Comparison of ENCODE assay signal across 1 cellular context in the genomic region with DNA sequence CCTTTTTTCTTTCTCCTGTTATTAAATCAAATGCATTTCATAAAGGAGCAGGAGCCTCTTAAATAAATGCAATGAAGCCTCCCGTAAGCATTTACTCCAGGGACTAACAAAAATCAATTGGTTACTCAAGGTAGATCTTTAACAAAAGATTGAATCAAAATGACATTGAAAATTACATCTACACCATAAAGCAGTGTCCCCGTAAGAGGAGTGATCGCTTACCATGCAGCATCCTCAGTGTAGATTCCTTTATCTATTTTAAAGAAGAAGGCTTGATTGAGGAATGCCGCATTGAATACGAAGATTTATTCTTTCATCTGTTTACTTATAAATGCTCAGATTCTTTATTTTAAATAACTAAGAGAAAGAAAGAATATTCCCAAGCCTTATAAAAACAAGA.
TF ChIP-seq lines count a peak whose summit lies in the region.

No MANE protein-coding gene starts in this region.

TF ChIP-seq in WTC11, 78 proteins besides CTCF, POLR2A, EP300 and RAD21 (continued from another document):
- TF ChIP-seq, protein P1, sequence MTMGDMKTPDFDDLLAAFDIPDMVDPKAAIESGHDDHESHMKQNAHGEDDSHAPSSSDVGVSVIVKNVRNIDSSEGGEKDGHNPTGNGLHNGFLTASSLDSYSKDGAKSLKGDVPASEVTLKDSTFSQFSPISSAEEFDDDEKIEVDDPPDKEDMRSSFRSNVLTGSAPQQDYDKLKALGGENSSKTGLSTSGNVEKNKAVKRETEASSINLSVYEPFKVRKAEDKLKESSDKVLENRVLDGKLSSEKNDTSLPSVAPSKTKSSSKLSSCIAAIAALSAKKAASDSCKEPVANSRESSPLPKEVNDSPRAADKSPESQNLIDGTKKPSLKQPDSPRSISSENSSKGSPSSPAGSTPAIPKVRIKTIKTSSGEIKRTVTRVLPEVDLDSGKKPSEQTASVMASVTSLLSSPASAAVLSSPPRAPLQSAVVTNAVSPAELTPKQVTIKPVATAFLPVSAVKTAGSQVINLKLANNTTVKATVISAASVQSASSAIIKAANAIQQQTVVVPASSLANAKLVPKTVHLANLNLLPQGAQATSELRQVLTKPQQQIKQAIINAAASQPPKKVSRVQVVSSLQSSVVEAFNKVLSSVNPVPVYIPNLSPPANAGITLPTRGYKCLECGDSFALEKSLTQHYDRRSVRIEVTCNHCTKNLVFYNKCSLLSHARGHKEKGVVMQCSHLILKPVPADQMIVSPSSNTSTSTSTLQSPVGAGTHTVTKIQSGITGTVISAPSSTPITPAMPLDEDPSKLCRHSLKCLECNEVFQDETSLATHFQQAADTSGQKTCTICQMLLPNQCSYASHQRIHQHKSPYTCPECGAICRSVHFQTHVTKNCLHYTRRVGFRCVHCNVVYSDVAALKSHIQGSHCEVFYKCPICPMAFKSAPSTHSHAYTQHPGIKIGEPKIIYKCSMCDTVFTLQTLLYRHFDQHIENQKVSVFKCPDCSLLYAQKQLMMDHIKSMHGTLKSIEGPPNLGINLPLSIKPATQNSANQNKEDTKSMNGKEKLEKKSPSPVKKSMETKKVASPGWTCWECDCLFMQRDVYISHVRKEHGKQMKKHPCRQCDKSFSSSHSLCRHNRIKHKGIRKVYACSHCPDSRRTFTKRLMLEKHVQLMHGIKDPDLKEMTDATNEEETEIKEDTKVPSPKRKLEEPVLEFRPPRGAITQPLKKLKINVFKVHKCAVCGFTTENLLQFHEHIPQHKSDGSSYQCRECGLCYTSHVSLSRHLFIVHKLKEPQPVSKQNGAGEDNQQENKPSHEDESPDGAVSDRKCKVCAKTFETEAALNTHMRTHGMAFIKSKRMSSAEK (CRISPR knock-in tag; IDR thresholded peaks at IDR 0.05; ENCODE audit: borderline replicate concordance), result no peak
